Comparison of ENCODE assay signal across 8 cellular contexts in the genomic region with DNA sequence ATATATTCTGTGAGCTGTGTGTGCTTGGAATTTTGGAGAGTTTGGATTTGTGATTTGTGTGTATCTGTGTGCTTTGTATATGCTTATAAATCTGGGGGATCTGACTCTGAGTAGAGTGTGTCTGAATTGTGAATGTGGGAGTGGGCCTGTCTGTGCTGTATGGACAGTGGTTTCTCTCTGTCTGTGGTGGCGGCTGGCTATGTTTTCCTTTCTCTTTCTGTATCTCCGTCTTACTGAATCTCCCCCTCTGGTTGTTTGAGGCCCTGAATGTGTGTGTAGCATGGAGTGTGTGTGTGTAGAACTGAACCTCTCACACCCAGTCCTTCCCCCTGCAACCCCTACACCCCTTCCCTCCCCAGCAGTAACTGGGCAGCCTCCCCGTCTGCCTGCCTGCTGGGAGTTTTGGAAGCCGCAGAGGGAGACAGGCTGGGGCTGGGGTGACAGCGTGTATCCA. TPM values are rescaled to one million over a fixed set of nuclear protein-coding genes. Genes with fewer than 3 reads are reported as not detected.
A peak's percentile ranks its signal among the peaks of the same experiment; 100 is the strongest.
DNase-seq lines count a peak whose midpoint lies in the region; ATAC-seq and TF ChIP-seq lines count a peak whose summit lies in the region.

No MANE protein-coding gene starts in this region.

- H3K9me3 Mint-ChIP-seq in activated T-cell treated with anti-CD3 and anti-CD28 coated beads, Interleukin-2, amount 50 U/mL, for 72 hours = no peaks in the 10 kb centered on the region

- peak overlapping the region; percentile 29; the same call in 1 of the 2 replicates for H3K4me3 ChIP-seq in HUES6 (ENCODE audit: low read depth, low read length)
- H3K4me3 ChIP-seq in endocrine pancreas (ENCODE audit: control insufficient read depth, insufficient read depth, low read length) = peak overlapping the region; percentile 49
- H3K4me3 ChIP-seq in parathyroid adenoma (ENCODE audit: low read depth, low read length) = no peak overlapping the region

- no peak for TF ChIP-seq CTCF in parathyroid adenoma (IDR thresholded peaks at IDR 0.05)

- H3K36me3 Mint-ChIP-seq in activated T-cell treated with anti-CD3 and anti-CD28 coated beads, Interleukin-2, amount 50 U/mL, for 72 hours (ENCODE audit: insufficient read depth in 2 of 2) = peaks cover 0 to 1% of the 10 kb centered on the region in 2 donors

- peak in 1 of 2 donors; percentile 8 for ATAC-seq in activated T-cell treated with anti-CD3 and anti-CD28 coated beads, Interleukin-2, amount 50 U/mL, for 72 hours (replicated peaks in 1 of 2)

- no peaks in the 10 kb centered on the region for H3K9me3 ChIP-seq in HUES6 (ENCODE audit: control insufficient read depth, insufficient read depth, low read depth, low read length)
- no peaks in the 10 kb centered on the region for H3K9me3 ChIP-seq in endocrine pancreas (ENCODE audit: control insufficient read depth, low read length)
- H3K9me3 ChIP-seq in parathyroid adenoma (ENCODE audit: control insufficient read depth, low read length) = no peaks in the 10 kb centered on the region

- DNase-seq in activated T-cell treated with anti-CD3 and anti-CD28 coated beads, Interleukin-2, amount 50 U/mL, for 72 hours = no peak
- DNase-seq in activated T-cell treated with anti-CD3 and anti-CD28 coated beads for 4 hours (no peak), NCI-H345 (lab: John Stamatoyannopoulos, UW) (no peak), retina (no peak), NCI-H2227 treated with DMSO at 0.1 percent for 48 hours (lab: John Stamatoyannopoulos, UW) (no peak)

- peak overlapping the region; percentile 5 for H3K4me2 ChIP-seq in parathyroid adenoma (ENCODE audit: low read length)

- H3K9ac ChIP-seq in HUES6 (ENCODE audit: low read length) = no peak overlapping the region
- H3K9ac ChIP-seq in endocrine pancreas (ENCODE audit: control insufficient read depth, insufficient read depth, low read length) = peak overlapping the region; percentile 43
- no peak overlapping the region for H3K9ac ChIP-seq in parathyroid adenoma

- H3K4me1 ChIP-seq in HUES6 (ENCODE audit: control insufficient read depth, insufficient read depth, low read length) (peaks cover 62% of the 10 kb centered on the region), endocrine pancreas (ENCODE audit: control insufficient read depth, insufficient read depth, low read length) (peaks cover 6% of the 10 kb centered on the region), parathyroid adenoma (peaks cover 63% of the 10 kb centered on the region)

- peaks cover 45% of the 10 kb centered on the region for H3K4me1 Mint-ChIP-seq in activated T-cell treated with anti-CD3 and anti-CD28 coated beads, Interleukin-2, amount 50 U/mL, for 72 hours (ENCODE audit: low read depth)

- H3K4me3 Mint-ChIP-seq in activated T-cell treated with anti-CD3 and anti-CD28 coated beads, Interleukin-2, amount 50 U/mL, for 72 hours = peak overlapping the region; percentile 3 to 23

- H3K27ac ChIP-seq in HUES6 (ENCODE audit: low read depth, low read length) (no peak overlapping the region), parathyroid adenoma (peak overlapping the region; percentile 92)

- peak overlapping the region; percentile 24 for H2AFZ ChIP-seq in parathyroid adenoma

- no peaks in the 10 kb centered on the region for H3K27me3 ChIP-seq in HUES6 (ENCODE audit: control insufficient read depth, insufficient read depth, low read length)
- no peaks in the 10 kb centered on the region for H3K27me3 ChIP-seq in endocrine pancreas (ENCODE audit: control insufficient read depth, insufficient read depth, low read length)
- no peaks in the 10 kb centered on the region for H3K27me3 ChIP-seq in parathyroid adenoma (ENCODE audit: control insufficient read depth, insufficient read depth, low read length)

- peaks cover 52% of the 10 kb centered on the region for H3K27me3 Mint-ChIP-seq in activated T-cell treated with anti-CD3 and anti-CD28 coated beads, Interleukin-2, amount 50 U/mL, for 72 hours (ENCODE audit: low read depth)

- H3K79me2 ChIP-seq in parathyroid adenoma = peaks cover 53% of the 10 kb centered on the region

- H3K36me3 ChIP-seq in HUES6 (ENCODE audit: control insufficient read depth, insufficient read depth, low read length) (peaks cover 3% of the 10 kb centered on the region; the same call in 1 of the 2 replicates), endocrine pancreas (ENCODE audit: control insufficient read depth, insufficient read depth, low read length) (no peaks in the 10 kb centered on the region), parathyroid adenoma (ENCODE audit: control insufficient read depth, insufficient read depth, low read length) (no peaks in the 10 kb centered on the region)

- H3K27ac Mint-ChIP-seq in activated T-cell treated with anti-CD3 and anti-CD28 coated beads, Interleukin-2, amount 50 U/mL, for 72 hours = no peak overlapping the region

RNA-seq across cellular contexts. Expression of gene CXXC5, which starts 4.7 kb away (rescaled TPM):
- 1 to 10 TPM; 1.2 to 1.9 TPM for total RNA-seq in activated T-cell treated with anti-CD3 and anti-CD28 coated beads, Interleukin-2, amount 50 U/mL, for 72 hours
